8 cellular contexts compared by ENCODE assay signal in genomic region chr1:247857069-247857985, GRCh38. TPM values are rescaled to one million over a fixed set of nuclear protein-coding genes. Genes with fewer than 3 reads are reported as not detected.
DNase-seq lines count a peak whose midpoint lies in the region; ATAC-seq, FAIRE-seq and TF ChIP-seq lines count a peak whose summit lies in the region.

A gene with protein sequence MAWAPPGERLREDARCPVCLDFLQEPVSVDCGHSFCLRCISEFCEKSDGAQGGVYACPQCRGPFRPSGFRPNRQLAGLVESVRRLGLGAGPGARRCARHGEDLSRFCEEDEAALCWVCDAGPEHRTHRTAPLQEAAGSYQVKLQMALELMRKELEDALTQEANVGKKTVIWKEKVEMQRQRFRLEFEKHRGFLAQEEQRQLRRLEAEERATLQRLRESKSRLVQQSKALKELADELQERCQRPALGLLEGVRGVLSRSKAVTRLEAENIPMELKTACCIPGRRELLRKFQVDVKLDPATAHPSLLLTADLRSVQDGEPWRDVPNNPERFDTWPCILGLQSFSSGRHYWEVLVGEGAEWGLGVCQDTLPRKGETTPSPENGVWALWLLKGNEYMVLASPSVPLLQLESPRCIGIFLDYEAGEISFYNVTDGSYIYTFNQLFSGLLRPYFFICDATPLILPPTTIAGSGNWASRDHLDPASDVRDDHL (plus strand): TSS chr1:247857187. CDS start chr1:247857247, 60 bp downstream.

- H3K27ac ChIP-seq in kidney (ENCODE audit: low read depth in 2 of 2, low read length in 2 of 2): no peak within 1 kb of the TSS
- H3K27ac ChIP-seq in subcutaneous abdominal adipose tissue (ENCODE audit: low read depth, low read length): no peak within 1 kb of the TSS
- no peak within 1 kb of the TSS for H3K27ac ChIP-seq in OCI-LY7 (ENCODE audit: low read depth, low read length, poor library complexity, severe bottlenecking)

- POLR2A ChIA-PET in OCI-LY7 (lab: Charles Lee): no interaction called here

- no peaks in the 10 kb centered on the region for H4K20me1 ChIP-seq in OCI-LY7 (ENCODE audit: insufficient read depth, low read length)

- H3K4me2 ChIP-seq in OCI-LY7 (ENCODE audit: low read length): no peak within 1 kb of the TSS

- TF ChIP-seq CTCF in NB4 (IDR thresholded peaks at IDR 0.05; ENCODE audit: low read depth, low read length) (peak; percentile 18), kidney (IDR thresholded peaks at IDR 0.05; ENCODE audit: borderline replicate concordance, extremely low read depth, insufficient read depth) (no peak), OCI-LY7 (conservative IDR thresholded peaks at IDR 0.05; ENCODE audit: low read length) (no peak)

- DNase-seq in Right ventricle myocardium superior: no peak
- DNase-seq in left ventricle myocardium superior: no peak
- DNase-seq in NB4 (ENCODE audit: low read depth): peak; percentile 54
- DNase-seq in kidney: peak; percentile 65
- DNase-seq in OCI-LY7 (ENCODE audit: low spot score): no peak
- DNase-seq in GF-D8 (lab: John Stamatoyannopoulos, UW): no peak

- no peaks in the 10 kb centered on the region for H3K36me3 Mint-ChIP-seq in activated naive CD8-positive, alpha-beta T cell

- no peak for FAIRE-seq in kidney (lab: Jason Lieb, UNC)

- CTCF ChIA-PET in OCI-LY7 (lab: Charles Lee; ENCODE audit: unreplicated experiment): no interaction called here

- intact Hi-C loops in Right ventricle myocardium superior (cut with DNase I): no loop called here
- intact Hi-C loops in left ventricle myocardium superior (cut with micrococcal nuclease): no loop called here
- intact Hi-C loops in kidney (cut with DNase I): no loop called here
- intact Hi-C loops in OCI-LY7 (cut with micrococcal nuclease; ENCODE audit: unreplicated experiment): no loop called here

- H3K36me3 ChIP-seq in kidney (ENCODE audit: control insufficient read depth in 1 of 2, insufficient read depth in 2 of 2, low read length in 2 of 2) (no peaks in the 10 kb centered on the region), subcutaneous abdominal adipose tissue (ENCODE audit: control insufficient read depth in 5 of 5, insufficient read depth in 5 of 5, low read length in 5 of 5) (no peaks in the 10 kb centered on the region), OCI-LY7 (ENCODE audit: insufficient read depth, low read length) (no peaks in the 10 kb centered on the region)

- no peaks in the 10 kb centered on the region for H3K9me3 ChIP-seq in kidney (ENCODE audit: control insufficient read depth in 1 of 2, low read length in 2 of 2)
- peaks cover 0 to 2% (median 0%) of the 10 kb centered on the region in 5 donors for H3K9me3 ChIP-seq in subcutaneous abdominal adipose tissue (ENCODE audit: control insufficient read depth in 5 of 5, low read length in 5 of 5)
- no peaks in the 10 kb centered on the region for H3K9me3 ChIP-seq in OCI-LY7 (ENCODE audit: low read length)

- peak within 1 kb of the TSS; percentile 25 for H3K4me3 ChIP-seq in NB4 (ENCODE audit: low read depth, low read length)
- no peak within 1 kb of the TSS for H3K4me3 ChIP-seq in kidney (ENCODE audit: low read length in 2 of 2)
- H3K4me3 ChIP-seq in subcutaneous abdominal adipose tissue (ENCODE audit: low read depth in 1 of 5, low read length in 5 of 5): peak within 1 kb of the TSS; percentile 26 to 62 (median 47)
- H3K4me3 ChIP-seq in OCI-LY7 (ENCODE audit: low read depth, low read length, poor library complexity, severe bottlenecking): no peak within 1 kb of the TSS

- H2AFZ ChIP-seq in OCI-LY7 (ENCODE audit: low read length): no peak within 1 kb of the TSS

- H3K9me3 Mint-ChIP-seq in activated naive CD8-positive, alpha-beta T cell (ENCODE audit: low read depth): no peaks in the 10 kb centered on the region

- H3K27me3 ChIP-seq in subcutaneous abdominal adipose tissue (ENCODE audit: control insufficient read depth in 5 of 5, insufficient read depth in 4 of 5, low read length in 5 of 5): peaks cover 5 to 16% (median 9%) of the 10 kb centered on the region in 5 donors

- no peaks in the 10 kb centered on the region for H3K79me2 ChIP-seq in OCI-LY7 (ENCODE audit: insufficient read depth, low read depth, low read length)

- H3K27ac Mint-ChIP-seq in activated naive CD8-positive, alpha-beta T cell: no peak within 1 kb of the TSS

- no peak for TF ChIP-seq POLR2A in NB4 (IDR thresholded peaks at IDR 0.05; ENCODE audit: extremely low read depth, insufficient read length)

- peak within 1 kb of the TSS; percentile 84 for H3K4me3 Mint-ChIP-seq in activated naive CD8-positive, alpha-beta T cell

- H3K9ac ChIP-seq in kidney (ENCODE audit: low read length in 2 of 2) (no peak within 1 kb of the TSS), subcutaneous abdominal adipose tissue (ENCODE audit: low read length in 5 of 5) (no peak within 1 kb of the TSS)

- peaks cover 41% of the 10 kb centered on the region for H3K27me3 Mint-ChIP-seq in activated naive CD8-positive, alpha-beta T cell

- ATAC-seq in Right ventricle myocardium superior (ENCODE audit: poor library complexity): peak; percentile 18
- no peak for ATAC-seq in left ventricle myocardium superior

- H3K9me2 ChIP-seq in OCI-LY7 (ENCODE audit: insufficient read depth, low read length): no peaks in the 10 kb centered on the region

- H3K4me1 Mint-ChIP-seq in activated naive CD8-positive, alpha-beta T cell (ENCODE audit: low read depth): peaks cover 8% of the 10 kb centered on the region

- no peaks in the 10 kb centered on the region for H3K4me1 ChIP-seq in kidney (ENCODE audit: control insufficient read depth in 1 of 2, insufficient read depth in 1 of 2, low read depth in 1 of 2, low read length in 2 of 2)
- H3K4me1 ChIP-seq in subcutaneous abdominal adipose tissue (ENCODE audit: control insufficient read depth in 5 of 5, insufficient read depth in 5 of 5, low read length in 5 of 5): peaks cover 0 to 15% (median 6%) of the 10 kb centered on the region in 5 donors
- H3K4me1 ChIP-seq in OCI-LY7 (ENCODE audit: insufficient read depth, low read length, poor library complexity, severe bottlenecking): no peaks in the 10 kb centered on the region

- no TSS peak for BruUV-seq in OCI-LY7 (replicated peaks; lab: Mats Ljungman, UMichigan)

RNA-seq across cellular contexts. Expression of the gene that starts here (rescaled TPM):
- 0.13 TPM for total RNA-seq in Right ventricle myocardium superior
- 0.07 TPM for total RNA-seq in left ventricle myocardium superior
- total RNA-seq in kidney: 0.50 TPM
- 0.11 TPM for polyA plus RNA-seq in kidney (ENCODE audit: insufficient read depth, low read depth, low replicate concordance)
- not detected in 2 replicates for total RNA-seq in OCI-LY7 (2014; rRNA removed; shearing (Covaris generic))
- total RNA-seq in OCI-LY7 (2022): not detected in 2 replicates

Comparison
In these comparisons a context has a peak if more than half of its experiments do, and no peak if none do; other contexts are left out.
1. Peak in ATAC-seq in Right ventricle myocardium superior; RNA of the gene not detected or under 1 TPM.
2. Peak in DNase-seq in kidney; RNA of the gene not detected or under 1 TPM.
3. H3K4me3 ChIP-seq: peak in NB4 (single experiment) and subcutaneous abdominal adipose tissue (5 of 5); none in kidney (0 of 2) and OCI-LY7 (single experiment).